Comparison of ENCODE assay signal across 9 cellular contexts in genomic region chr6:3165631-3166534, GRCh38. TPM values are rescaled to one million over a fixed set of nuclear protein-coding genes. Genes with fewer than 3 reads are reported as not detected.
A peak's percentile ranks its signal among the peaks of the same experiment; 100 is the strongest.
DNase-seq lines count a peak whose midpoint lies in the region; ATAC-seq, FAIRE-seq and TF ChIP-seq lines count a peak whose summit lies in the region.
"Had no signal": no experiment of that assay in that cellular context is flagged by ENCODE, and none has a peak within 500 bp of the region (broad histone marks: within the 10 kb centered on the region; RNA-seq: fewer than 3 reads in every experiment).

No MANE protein-coding gene starts in this region.

- BruUV-seq in HepG2 (replicated peaks; lab: Mats Ljungman, UMichigan), result no TSS peak

- no peak for TF ChIP-seq CTCF in HepG2 (CRISPR knock-in tag; IDR thresholded peaks at IDR 0.05)
- no peak for TF ChIP-seq CTCF in right lobe of liver (IDR thresholded peaks at IDR 0.05)

- 8% methylated on average over 7 of the region's 7 CpGs for WGBS in HepG2 (ENCODE audit: low lambda C conversion rate)
- WGBS in right lobe of liver (ENCODE audit: insufficient coverage, low coverage, low lambda C conversion rate, missing lambda C conversion rate), result 55% methylated on average over 7 of the region's 7 CpGs

- no peaks in the 10 kb centered on the region for H4K20me1 ChIP-seq in HepG2 (ENCODE audit: insufficient read depth, low read length)

- no peak for TF ChIP-seq RAD21 in HepG2 (CRISPR knock-in tag; IDR thresholded peaks at IDR 0.05)

- TF ChIP-seq EP300 in HepG2 (IDR thresholded peaks at IDR 0.05; ENCODE audit: low read depth in 2 of 2, low read length in 2 of 2) (no peak), HepG2 (CRISPR knock-in tag; IDR thresholded peaks at IDR 0.05; ENCODE audit: borderline replicate concordance) (no peak)

- ATAC-seq in HepG2 (no peak), right lobe of liver (no peak), GM18861 (IDR thresholded peaks at IDR 0.05; ENCODE audit: unreplicated experiment) (no peak), GM21381 (IDR thresholded peaks at IDR 0.05; ENCODE audit: unreplicated experiment) (no peak)

- POLR2A ChIA-PET in HepG2 (lab: Yijun Ruan, JAX), result interaction anchor here (1.2 to 2.4 kb wide), 5 partner anchors 11 to 82 kb away, joined by 3 to 8 read pairs (median 5); no protein-coding TSS in a partner anchor

- intact Hi-C loops in HepG2 (cut with micrococcal nuclease; ENCODE audit: unreplicated experiment) (no loop called here), right lobe of liver (cut with DNase I) (no loop called here)

- H3K4me1 ChIP-seq in HepG2 (ENCODE audit: insufficient read depth, low read length) (peaks cover 41% of the 10 kb centered on the region), right lobe of liver (no peaks in the 10 kb centered on the region)

- FAIRE-seq in HepG2 (lab: Jason Lieb, UNC), result no peak

- H3K36me3 ChIP-seq in HepG2 (replicated peaks in 1 of 2; ENCODE audit: control insufficient read depth in 1 of 2, insufficient read depth in 2 of 2, low read length in 2 of 2) (no peaks in the 10 kb centered on the region), right lobe of liver (no peaks in the 10 kb centered on the region)

- H3K9me3 ChIP-seq in HepG2 (ENCODE audit: low read length) (no peaks in the 10 kb centered on the region), right lobe of liver (no peaks in the 10 kb centered on the region)

- H2AFZ ChIP-seq in HepG2 (ENCODE audit: low read length), result no peak overlapping the region

- no peak for TF ChIP-seq POLR2A in HepG2 (IDR thresholded peaks at IDR 0.05; ENCODE audit: insufficient read depth in 1 of 2, low read depth in 2 of 2, low read length in 2 of 2)
- TF ChIP-seq POLR2A in right lobe of liver (IDR thresholded peaks at IDR 0.05), result no peak

- H3K4me2 ChIP-seq in HepG2 (ENCODE audit: low read depth, low read length), result peak overlapping the region; percentile 37

- CTCF ChIA-PET in HepG2 (lab: Yijun Ruan, JAX; ENCODE audit: low intra/inter-chr PET ratio, low total read pairs), result no interaction called here

- H3K9ac ChIP-seq in HepG2 (ENCODE audit: insufficient read depth, low read depth, low read length), result no peak overlapping the region

- H3K79me2 ChIP-seq in HepG2 (ENCODE audit: insufficient read depth, low read length), result no peaks in the 10 kb centered on the region

- in situ Hi-C loops in HepG2 (cut with HindIII; ENCODE audit: extremely low pct_ligation_motif_present, low pct_unique_long_range_greater_than_20kb), result no loop called here

- H3K4me3 ChIP-seq in HepG2 (replicated peaks in 1 of 3; ENCODE audit: insufficient read depth in 1 of 3, low read depth in 2 of 3, low read length in 3 of 3) (no peak overlapping the region), right lobe of liver (no peak overlapping the region)

- DNase-seq in HepG2 (ENCODE audit: low spot score) (peak; percentile 18), right lobe of liver (no peak), SW480 (ENCODE audit: low spot score) (peak; percentile 76), glomerular endothelial cell (ENCODE audit: extremely low read depth, low read depth, low spot score) (peak; percentile 47), T-helper 1 cell (no peak), NCI-H187 treated with DMSO at 0.1 percent for 48 hours (lab: John Stamatoyannopoulos, UW) (no peak)
- DNase-seq: activated B cell treated with CpG ODN at 0.5 μM for 24 hours had no signal

- no peaks in the 10 kb centered on the region for H3K27me3 ChIP-seq in HepG2 (ENCODE audit: control insufficient read depth in 1 of 2, insufficient read depth in 2 of 2, low read length in 2 of 2)
- H3K27me3 ChIP-seq in right lobe of liver, result no peaks in the 10 kb centered on the region

- no peak overlapping the region for H3K27ac ChIP-seq in HepG2 (ENCODE audit: extremely low read length, insufficient read depth, low read length)
- H3K27ac ChIP-seq in right lobe of liver, result no peak overlapping the region

TF ChIP-seq in HepG2, 621 proteins besides CTCF, POLR2A, EP300 and RAD21 (continues in another document):
- TF ChIP-seq ZBTB20 (CRISPR knock-in tag; IDR thresholded peaks at IDR 0.05; ENCODE audit: borderline replicate concordance, low read depth), result no peak
- TF ChIP-seq PLSCR1 (CRISPR knock-in tag; IDR thresholded peaks at IDR 0.05; ENCODE audit: borderline replicate concordance), result no peak
- TF ChIP-seq SALL2 (CRISPR knock-in tag; IDR thresholded peaks at IDR 0.05), result no peak
- no peak for TF ChIP-seq STAT5B (CRISPR knock-in tag; IDR thresholded peaks at IDR 0.05)
- no peak for TF ChIP-seq GRHL1 (CRISPR knock-in tag; conservative IDR thresholded peaks at IDR 0.05)
- no peak for TF ChIP-seq ZNF678 (CRISPR knock-in tag; IDR thresholded peaks at IDR 0.05)
- no peak for TF ChIP-seq ESRRA (CRISPR knock-in tag; IDR thresholded peaks at IDR 0.05; ENCODE audit: low read depth)

RNA-seq across cellular contexts. Expression of gene TUBB2A, which starts 8.5 kb away (rescaled TPM):
- total RNA-seq in HepG2 (2016; rRNA removed; fragmentation: Illumina TruSeq; extraction: Trizol) (35.3 and 38.1 TPM in 2 replicates), right lobe of liver (100 to 1,000 TPM in 2 of 6 experiments, 10 to 100 TPM in 4; 32.8 to 136 (median 83.8) TPM), glomerular endothelial cell (238 and 260 TPM in 2 replicates)
- total RNA-seq in HepG2 (2016; cell fraction: cytosol; rRNA removed; fragmentation: Illumina TruSeq; extraction: Trizol; ENCODE audit: low read depth), result 10.1 and 10.3 TPM in 2 replicates
- total RNA-seq in HepG2 (2016; cell fraction: insoluble cytoplasmic fraction; rRNA removed; fragmentation: Illumina TruSeq; extraction: Trizol), result 32.8 and 36.3 TPM in 2 replicates
- total RNA-seq in HepG2 (2016; cell fraction: membrane; rRNA removed; fragmentation: Illumina TruSeq; extraction: Trizol), result 12.7 and 14.0 TPM in 2 replicates
- 13.9 and 14.1 TPM in 2 replicates for total RNA-seq in HepG2 (2016; cell fraction: nucleus; rRNA removed; fragmentation: Illumina TruSeq; extraction: Trizol)
- 106 and 178 TPM in 2 replicates for polyA plus RNA-seq in HepG2 (2011; rRNA removed)
- 118 and 142 TPM in 2 replicates for polyA plus RNA-seq in HepG2 (2011; cell fraction: cytosol; rRNA removed)
- 111 and 136 TPM in 2 replicates for polyA plus RNA-seq in HepG2 (2011; cell fraction: nucleus; rRNA removed)
- polyA plus RNA-seq in HepG2 (2012), result 89.5 and 170 TPM in 2 replicates
- polyA plus RNA-seq in HepG2 (2016; cell fraction: cytosol; fragmentation: Illumina TruSeq; extraction: Trizol; ENCODE audit: low read depth), result 7.8 and 9.2 TPM in 2 replicates
- 37.3 and 40.4 TPM in 2 replicates for polyA plus RNA-seq in HepG2 (2016; cell fraction: insoluble cytoplasmic fraction; fragmentation: Illumina TruSeq; extraction: Trizol; ENCODE audit: low read depth)
- polyA plus RNA-seq in HepG2 (2016; cell fraction: membrane; fragmentation: Illumina TruSeq; extraction: Trizol; ENCODE audit: low read depth), result 8.6 and 9.4 TPM in 2 replicates
- 25.9 and 28.8 TPM in 2 replicates for polyA plus RNA-seq in HepG2 (2016; cell fraction: nucleus; fragmentation: Illumina TruSeq; extraction: Trizol; ENCODE audit: insufficient read depth, low read depth)
- polyA minus RNA-seq in HepG2 (2011; rRNA and poly(A)+ RNA removed; ENCODE audit: low replicate concordance), result 14.5 and 150 TPM in 2 replicates
- 76.6 and 136 TPM in 2 replicates for polyA minus RNA-seq in HepG2 (2011; cell fraction: cytosol; rRNA and poly(A)+ RNA removed)
- polyA minus RNA-seq in HepG2 (2011; cell fraction: nucleus; rRNA and poly(A)+ RNA removed), result 30.0 and 49.6 TPM in 2 replicates

RNA-seq across cellular contexts. Expression of gene BPHL, which starts 47.4 kb away (rescaled TPM):
- total RNA-seq in HepG2 (2016; rRNA removed; fragmentation: Illumina TruSeq; extraction: Trizol) (39.5 and 48.6 TPM in 2 replicates), right lobe of liver (100 to 1,000 TPM in 2 of 6 experiments, 10 to 100 TPM in 4; 30.4 to 142 (median 68.6) TPM), glomerular endothelial cell (18.0 and 18.3 TPM in 2 replicates)
- total RNA-seq in HepG2 (2016; cell fraction: cytosol; rRNA removed; fragmentation: Illumina TruSeq; extraction: Trizol; ENCODE audit: low read depth), result 13.0 and 14.5 TPM in 2 replicates
- 42.3 and 49.9 TPM in 2 replicates for total RNA-seq in HepG2 (2016; cell fraction: insoluble cytoplasmic fraction; rRNA removed; fragmentation: Illumina TruSeq; extraction: Trizol)
- 29.2 and 32.0 TPM in 2 replicates for total RNA-seq in HepG2 (2016; cell fraction: membrane; rRNA removed; fragmentation: Illumina TruSeq; extraction: Trizol)
- 25.4 and 25.5 TPM in 2 replicates for total RNA-seq in HepG2 (2016; cell fraction: nucleus; rRNA removed; fragmentation: Illumina TruSeq; extraction: Trizol)
- polyA plus RNA-seq in HepG2 (2011; rRNA removed), result 35.6 and 37.8 TPM in 2 replicates
- polyA plus RNA-seq in HepG2 (2011; cell fraction: cytosol; rRNA removed), result 25.0 and 32.1 TPM in 2 replicates
- 31.4 and 44.9 TPM in 2 replicates for polyA plus RNA-seq in HepG2 (2011; cell fraction: nucleus; rRNA removed)
- polyA plus RNA-seq in HepG2 (2012), result 33.2 and 56.4 TPM in 2 replicates
- 12.2 and 18.6 TPM in 2 replicates for polyA plus RNA-seq in HepG2 (2016; cell fraction: cytosol; fragmentation: Illumina TruSeq; extraction: Trizol; ENCODE audit: low read depth)
- 57.7 and 60.4 TPM in 2 replicates for polyA plus RNA-seq in HepG2 (2016; cell fraction: insoluble cytoplasmic fraction; fragmentation: Illumina TruSeq; extraction: Trizol; ENCODE audit: low read depth)
- 24.1 and 29.1 TPM in 2 replicates for polyA plus RNA-seq in HepG2 (2016; cell fraction: membrane; fragmentation: Illumina TruSeq; extraction: Trizol; ENCODE audit: low read depth)
- 40.4 and 41.8 TPM in 2 replicates for polyA plus RNA-seq in HepG2 (2016; cell fraction: nucleus; fragmentation: Illumina TruSeq; extraction: Trizol; ENCODE audit: insufficient read depth, low read depth)
- polyA minus RNA-seq in HepG2 (2011; rRNA and poly(A)+ RNA removed; ENCODE audit: low replicate concordance), result 7.2 and 21.2 TPM in 2 replicates
- polyA minus RNA-seq in HepG2 (2011; cell fraction: cytosol; rRNA and poly(A)+ RNA removed), result 12.7 and 16.3 TPM in 2 replicates
- 34.6 and 42.1 TPM in 2 replicates for polyA minus RNA-seq in HepG2 (2011; cell fraction: nucleus; rRNA and poly(A)+ RNA removed)

Comparison
In these comparisons a context has a peak if more than half of its experiments do, and no peak if none do; other contexts are left out.
1. DNase-seq: peak in HepG2 (single experiment), SW480 (single experiment) and glomerular endothelial cell (single experiment); none in right lobe of liver (0 of 3), T-helper 1 cell (0 of 5) and NCI-H187 treated with DMSO at 0.1 percent for 48 hours (single experiment).